ENCODE assay signal across 12 cellular contexts in the genomic region with DNA sequence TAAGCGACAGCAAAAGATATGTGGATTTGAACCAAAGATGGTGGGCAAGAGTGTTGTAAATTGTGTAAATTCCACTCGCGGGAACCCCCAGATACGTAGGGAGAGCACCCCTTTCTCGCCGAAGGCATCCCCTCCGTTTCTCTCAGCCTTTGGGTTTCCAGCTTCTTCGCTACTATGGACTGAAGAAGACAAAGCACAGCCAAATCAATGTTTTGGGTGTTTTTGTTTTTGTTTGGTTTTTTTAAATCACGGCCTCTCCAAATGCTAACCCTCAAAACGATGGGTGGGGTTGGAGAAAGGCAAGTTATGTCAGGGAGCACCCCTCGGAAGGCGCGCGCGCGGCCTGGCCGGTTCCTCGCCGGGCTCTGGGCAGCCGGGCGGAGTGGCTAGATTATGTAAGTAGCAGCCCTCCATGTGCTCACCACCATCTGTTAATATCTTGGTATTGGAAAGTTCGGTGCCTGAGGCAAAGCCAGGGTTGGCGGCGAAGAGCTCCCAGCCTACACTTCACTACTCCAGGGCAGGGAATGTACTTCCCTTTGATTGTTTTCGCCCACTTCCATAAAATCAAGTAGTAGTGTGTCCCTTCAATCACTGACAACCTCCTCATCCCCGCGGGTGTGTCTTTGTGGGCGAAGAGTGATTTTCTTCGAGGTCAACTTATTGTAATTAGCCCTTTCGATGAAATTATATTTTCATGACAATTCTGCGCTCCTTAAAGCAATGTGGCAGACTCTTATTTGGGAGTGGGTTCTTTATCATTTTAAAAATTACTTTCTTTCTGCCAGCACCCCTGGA. TPM values are rescaled to one million over a fixed set of nuclear protein-coding genes. Genes with fewer than 3 reads are reported as not detected.
DNase-seq lines count a peak whose midpoint lies in the region; ATAC-seq and TF ChIP-seq lines count a peak whose summit lies in the region.
"Had no signal": no experiment of that assay in that cellular context is flagged by ENCODE, and none has a peak within 500 bp of the region (broad histone marks: within the 10 kb centered on the region; RNA-seq: fewer than 3 reads in every experiment).

No MANE protein-coding gene starts in this region.

- no peak for ATAC-seq in GM18520 (IDR thresholded peaks at IDR 0.05; ENCODE audit: unreplicated experiment)
- no peak for ATAC-seq in GM18517 (IDR thresholded peaks at IDR 0.05; ENCODE audit: unreplicated experiment)
- ATAC-seq in HG03159 (IDR thresholded peaks at IDR 0.05; ENCODE audit: unreplicated experiment) = no peak

- no peak for TF ChIP-seq POLR2A in suprapubic skin (IDR thresholded peaks at IDR 0.05)

- H3K9me3 ChIP-seq in suprapubic skin = no peaks in the 10 kb centered on the region

- TF ChIP-seq EP300 in suprapubic skin (IDR thresholded peaks at IDR 0.05) = no peak

- H3K9me3 Mint-ChIP-seq in activated naive CD4-positive, alpha-beta T cell treated with anti-CD3 and anti-CD28 coated beads, Interleukin-2, amount 50 U/mL, for 24 hours = peaks cover 9% of the 10 kb centered on the region
- H3K9me3 Mint-ChIP-seq: activated CD4-positive, alpha-beta T cell treated with anti-CD3 and anti-CD28 coated beads, Interleukin-2, amount 10 ng/mL, durations not matched to agents 7 days and 5 days had no signal

- H3K4me3 Mint-ChIP-seq in activated naive CD4-positive, alpha-beta T cell treated with anti-CD3 and anti-CD28 coated beads, Interleukin-2, amount 50 U/mL, for 24 hours = peak overlapping the region; percentile 11
- H3K4me3 Mint-ChIP-seq: activated CD4-positive, alpha-beta T cell treated with anti-CD3 and anti-CD28 coated beads, Interleukin-2, amount 10 ng/mL, durations not matched to agents 7 days and 5 days had no signal

- peak overlapping the region; percentile 44 for H3K4me3 ChIP-seq in suprapubic skin

- no peak for TF ChIP-seq CTCF in suprapubic skin (IDR thresholded peaks at IDR 0.05)

- WGBS in suprapubic skin = 57% methylated on average over 31 of the region's 31 CpGs

- H3K27me3 ChIP-seq in suprapubic skin = peaks cover 81% of the 10 kb centered on the region

- no peak for DNase-seq in activated naive CD4-positive, alpha-beta T cell (lab: John Stamatoyannopoulos, UW)
- DNase-seq in SHP77 treated with DMSO at 0.1 percent for 48 hours (lab: John Stamatoyannopoulos, UW) = peak; percentile 34
- DNase-seq in islet precursor cell = peak; percentile 62
- DNase-seq in suprapubic skin (ENCODE audit: low spot score in 2 of 2) = no peak
- DNase-seq: activated CD4-positive, alpha-beta T cell treated with anti-CD3 and anti-CD28 coated beads, Interleukin-2, amount 10 ng/mL, durations not matched to agents 7 days and 5 days; mammary epithelial cell; SIG-M5; stimulated activated naive CD4-positive, alpha-beta T cell treated with Interleukin-2 at 50 U/mL for 16 hours had no signal

- H3K36me3 ChIP-seq in suprapubic skin = no peaks in the 10 kb centered on the region

- H3K27ac Mint-ChIP-seq in activated naive CD4-positive, alpha-beta T cell treated with anti-CD3 and anti-CD28 coated beads, Interleukin-2, amount 50 U/mL, for 24 hours = no peak overlapping the region
- H3K27ac Mint-ChIP-seq: activated CD4-positive, alpha-beta T cell treated with anti-CD3 and anti-CD28 coated beads, Interleukin-2, amount 10 ng/mL, durations not matched to agents 7 days and 5 days had no signal

- H3K27me3 Mint-ChIP-seq in activated naive CD4-positive, alpha-beta T cell treated with anti-CD3 and anti-CD28 coated beads, Interleukin-2, amount 50 U/mL, for 24 hours = peaks cover 70% of the 10 kb centered on the region

- H3K27ac ChIP-seq in suprapubic skin = no peak overlapping the region

- H3K4me1 ChIP-seq in suprapubic skin = peaks cover 47% of the 10 kb centered on the region

- H3K36me3 Mint-ChIP-seq in activated naive CD4-positive, alpha-beta T cell treated with anti-CD3 and anti-CD28 coated beads, Interleukin-2, amount 50 U/mL, for 24 hours = no peaks in the 10 kb centered on the region

- peaks cover 68% of the 10 kb centered on the region for H3K4me1 Mint-ChIP-seq in activated naive CD4-positive, alpha-beta T cell treated with anti-CD3 and anti-CD28 coated beads, Interleukin-2, amount 50 U/mL, for 24 hours

RNA-seq across cellular contexts. Expression of a gene that starts 4.0 kb away (rescaled TPM):
- total RNA-seq in suprapubic skin = 1 to 10 TPM in 3 of 4 donors, under 1 TPM in 1; 0.68 to 1.9 (median 1.3) TPM

Comparison
In these comparisons a context has a peak if more than half of its experiments do, and no peak if none do; other contexts are left out.
1. DNase-seq: peak in SHP77 treated with DMSO at 0.1 percent for 48 hours (single experiment) and islet precursor cell (single experiment); none in activated naive CD4-positive, alpha-beta T cell (0 of 4) and suprapubic skin (0 of 2).